ENCODE assay signal across 10 cellular contexts in the genomic region with DNA sequence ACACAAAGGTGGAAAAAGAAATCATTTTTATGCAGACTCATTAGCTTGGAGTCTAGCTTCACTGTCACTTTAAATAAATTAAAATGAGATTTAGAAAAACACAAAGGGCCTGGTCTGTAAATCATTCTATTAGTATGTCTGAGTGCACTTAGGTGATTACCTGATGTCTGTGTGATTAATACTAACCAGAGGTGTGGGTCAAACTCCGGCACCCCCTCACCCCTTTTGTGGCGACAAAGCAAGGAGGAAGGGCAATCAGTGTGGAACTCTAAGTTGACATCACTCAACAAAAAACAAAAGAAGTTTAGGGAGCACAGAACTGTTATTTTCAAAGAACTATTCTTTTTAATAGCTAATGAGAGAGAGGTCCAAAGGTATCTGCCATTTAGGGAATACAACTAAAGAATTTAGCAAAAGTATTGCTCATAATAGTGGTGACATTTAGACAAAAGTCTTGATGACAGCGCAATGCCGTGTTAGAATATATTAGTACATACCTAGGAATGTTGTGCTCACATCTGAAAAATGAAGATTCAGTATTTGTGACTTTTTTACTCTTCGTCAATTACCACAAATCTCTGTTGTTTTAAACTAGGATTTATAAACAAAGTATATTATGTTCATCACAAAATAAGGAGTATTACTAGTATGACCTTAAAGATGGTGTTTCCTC.
A peak's percentile ranks its signal among the peaks of the same experiment; 100 is the strongest.
DNase-seq lines count a peak whose midpoint lies in the region; ATAC-seq and TF ChIP-seq lines count a peak whose summit lies in the region.
"Had no signal": no experiment of that assay in that cellular context is flagged by ENCODE, and none has a peak within 500 bp of the region (broad histone marks: within the 10 kb centered on the region; RNA-seq: fewer than 3 reads in every experiment).

No MANE protein-coding gene starts in this region.

- H3K27ac Mint-ChIP-seq in glutamatergic neuron (ENCODE audit: unreplicated experiment) = peak overlapping the region; percentile 5

- peak overlapping the region; percentile 73 for H3K9ac ChIP-seq in GM23248
- peak overlapping the region; percentile 75 for H3K9ac ChIP-seq in smooth muscle cell (ENCODE audit: low read depth)

- in situ Hi-C loops in GM23248 (cut with MboI) = no loop called here

- 0 out of 2 replicates have a peak, but pooled peaks cover 3% of the 10 kb centered on the region for H4K20me1 ChIP-seq in GM23248 (ENCODE audit: insufficient read depth)
- H4K20me1 ChIP-seq in smooth muscle cell (ENCODE audit: low read depth) = peaks cover 41% of the 10 kb centered on the region

- no peaks in the 10 kb centered on the region for H3K9me3 ChIP-seq in GM23248 (ENCODE audit: low read depth)
- H3K9me3 ChIP-seq in smooth muscle cell (replicated peaks; ENCODE audit: low read depth) = no peaks in the 10 kb centered on the region

- H3K36me3 Mint-ChIP-seq in glutamatergic neuron (ENCODE audit: unreplicated experiment) = no peaks in the 10 kb centered on the region

- peak; percentile 87 for DNase-seq in GM23248
- no peak for DNase-seq in glutamatergic neuron
- no peak for DNase-seq in smooth muscle cell (lab: John Stamatoyannopoulos, UW; ENCODE audit: unreplicated experiment)
- DNase-seq in T-helper 9 cell = no peak
- DNase-seq in SKM-1 treated with dmso at 0.1 percent for 144 hours (lab: John Stamatoyannopoulos, UW; ENCODE audit: unreplicated experiment) = no peak
- DNase-seq: activated effector memory CD4-positive, alpha-beta T cell treated with Interleukin-2 at 50 U/mL for 16 hours; DMS153 had no signal

- ATAC-seq in GM19397 (IDR thresholded peaks at IDR 0.05; ENCODE audit: unreplicated experiment) = no peak
- no peak for ATAC-seq in HG02588 (IDR thresholded peaks at IDR 0.05; ENCODE audit: unreplicated experiment)

- peaks cover 2% of the 10 kb centered on the region for H3K9me3 Mint-ChIP-seq in glutamatergic neuron (ENCODE audit: unreplicated experiment)

- peak overlapping the region; percentile 58 for H2AFZ ChIP-seq in GM23248
- no peak overlapping the region for H2AFZ ChIP-seq in smooth muscle cell (ENCODE audit: low read depth)

- H3K4me3 Mint-ChIP-seq in glutamatergic neuron (ENCODE audit: unreplicated experiment) = no peak overlapping the region

- no peaks in the 10 kb centered on the region for H3K36me3 ChIP-seq in GM23248 (ENCODE audit: low read depth)
- no peaks in the 10 kb centered on the region for H3K36me3 ChIP-seq in smooth muscle cell (ENCODE audit: low read depth)

- H3K27ac ChIP-seq in GM23248 (peak overlapping the region; percentile 89), smooth muscle cell (ENCODE audit: low read depth) (peak overlapping the region; percentile 97)

- peaks cover 66% of the 10 kb centered on the region for H3K4me1 ChIP-seq in GM23248 (ENCODE audit: insufficient read depth)
- peaks cover 71% of the 10 kb centered on the region for H3K4me1 ChIP-seq in smooth muscle cell (ENCODE audit: low read depth)

- H3K4me1 Mint-ChIP-seq in glutamatergic neuron (ENCODE audit: low read depth, unreplicated experiment) = peaks cover 46% of the 10 kb centered on the region

- TF ChIP-seq CTCF in WI38 (IDR thresholded peaks at IDR 0.05; ENCODE audit: low read depth, low read length) = no peak
- TF ChIP-seq CTCF in glutamatergic neuron (IDR thresholded peaks at IDR 0.05; ENCODE audit: partially characterized antibody, unreplicated experiment) = no peak
- no peak for TF ChIP-seq CTCF in smooth muscle cell (IDR thresholded peaks at IDR 0.05; ENCODE audit: borderline replicate concordance, insufficient read depth, poor library complexity, severe bottlenecking)

- H3K27me3 Mint-ChIP-seq in glutamatergic neuron (ENCODE audit: unreplicated experiment) = no peaks in the 10 kb centered on the region

- H3K27me3 ChIP-seq in GM23248 (replicated peaks; ENCODE audit: insufficient read depth) (no peaks in the 10 kb centered on the region), smooth muscle cell (ENCODE audit: low read depth) (no peaks in the 10 kb centered on the region)

- H3K79me2 ChIP-seq in GM23248 (ENCODE audit: insufficient read depth) (peaks cover 75% of the 10 kb centered on the region), smooth muscle cell (ENCODE audit: low read depth) (peaks cover 98% of the 10 kb centered on the region)

- WGBS in GM23248 (ENCODE audit: low coverage in 1 of 2, low lambda C conversion rate in 2 of 2, missing lambda C conversion rate in 2 of 2), 2 experiments = 15 to 17% methylated on average over 5 of the region's 5 CpGs
- WGBS in smooth muscle cell (ENCODE audit: low lambda C conversion rate) = 46% methylated on average over 5 of the region's 5 CpGs

- peaks cover 66% of the 10 kb centered on the region for H3F3A ChIP-seq in GM23248 (ENCODE audit: insufficient read depth)
- H3F3A ChIP-seq in smooth muscle cell (ENCODE audit: low read depth) = peaks cover 13% of the 10 kb centered on the region

- H3K4me3 ChIP-seq in GM23248 = peak overlapping the region; percentile 67
- H3K4me3 ChIP-seq in WI38 (ENCODE audit: low read depth, low read length) = peak overlapping the region; percentile 48; the same call in 1 of the 2 replicates
- peak overlapping the region; percentile 28 for H3K4me3 ChIP-seq in smooth muscle cell

- no peaks in the 10 kb centered on the region for H3K9me2 ChIP-seq in GM23248 (ENCODE audit: insufficient read depth)

- H3K4me2 ChIP-seq in GM23248 (ENCODE audit: unreplicated experiment) = peak overlapping the region; percentile 84
- peak overlapping the region; percentile 80 for H3K4me2 ChIP-seq in smooth muscle cell
